Comparison of ENCODE assay signal across 17 cellular contexts in genomic region chr6:128803911-128804310, GRCh38.
DNase-seq lines count a peak whose midpoint lies in the region; TF ChIP-seq lines count a peak whose summit lies in the region.
"Had no signal": no experiment of that assay in that cellular context is flagged by ENCODE, and none has a peak within 500 bp of the region (broad histone marks: within the 10 kb centered on the region; RNA-seq: fewer than 3 reads in every experiment).

No MANE protein-coding gene starts in this region.

- H3K9me3 ChIP-seq in fibroblast of lung (ENCODE audit: control insufficient read depth, insufficient read depth, low read depth, low read length) (no peaks in the 10 kb centered on the region), sigmoid colon (no peaks in the 10 kb centered on the region)
- H3K9me3 ChIP-seq: ascending aorta, gastrocnemius medialis, prostate gland, upper lobe of left lung had no signal

- TF ChIP-seq CTCF in fibroblast of lung (conservative IDR thresholded peaks at IDR 0.05 in 1 of 2, IDR thresholded peaks at IDR 0.05 in 1 of 2; ENCODE audit: low read depth in 1 of 2, low read length in 2 of 2) (no peak), neural crest cell (conservative IDR thresholded peaks at IDR 0.05) (no peak), sigmoid colon (IDR thresholded peaks at IDR 0.05) (no peak)

- H2AFZ ChIP-seq in fibroblast of lung (ENCODE audit: low read length): no peak overlapping the region

- peaks cover 4% of the 10 kb centered on the region for H3K9me3 Mint-ChIP-seq in neural crest cell
- H3K9me3 Mint-ChIP-seq: activated CD8-positive, alpha-beta T cell treated with anti-CD3 and anti-CD28 coated beads for 36 hours had no signal

- no peaks in the 10 kb centered on the region for H3K79me2 ChIP-seq in fibroblast of lung (ENCODE audit: control insufficient read depth, insufficient read depth, low read length)

- no peak overlapping the region for H3K9ac ChIP-seq in fibroblast of lung (ENCODE audit: insufficient read depth, low read length)
- H3K9ac ChIP-seq: KMS-11 had no signal

- H3K27ac ChIP-seq in fibroblast of lung (ENCODE audit: insufficient read depth, low read length): no peak overlapping the region
- H3K27ac ChIP-seq in sigmoid colon: no peak overlapping the region
- H3K27ac ChIP-seq: ascending aorta, KMS-11, prostate gland, upper lobe of left lung had no signal

- no peaks in the 10 kb centered on the region for H3K27me3 Mint-ChIP-seq in neural crest cell (ENCODE audit: low read depth)

- peaks cover 2% of the 10 kb centered on the region for H3K36me3 Mint-ChIP-seq in neural crest cell (ENCODE audit: low read depth)
- H3K36me3 Mint-ChIP-seq: CD4-positive, alpha-beta memory T cell had no signal

- H3K4me1 Mint-ChIP-seq in neural crest cell: peaks cover 9% of the 10 kb centered on the region
- H3K4me1 Mint-ChIP-seq: CD4-positive, alpha-beta memory T cell had no signal

- no peak for TF ChIP-seq POLR2A in sigmoid colon (IDR thresholded peaks at IDR 0.05)

- no peak overlapping the region for H3K4me3 ChIP-seq in fibroblast of lung (replicated peaks in 1 of 4; ENCODE audit: control extremely low read depth in 1 of 4, insufficient read depth in 1 of 4, low read depth in 3 of 4, low read length in 4 of 4)
- H3K4me3 ChIP-seq in sigmoid colon: no peak overlapping the region
- H3K4me3 ChIP-seq: ascending aorta, gastrocnemius medialis, prostate gland, upper lobe of left lung had no signal

- H3K4me1 ChIP-seq in fibroblast of lung (ENCODE audit: control insufficient read depth, extremely low read depth, insufficient read depth, low read length) (no peaks in the 10 kb centered on the region), sigmoid colon (no peaks in the 10 kb centered on the region)
- H3K4me1 ChIP-seq: ascending aorta, prostate gland, upper lobe of left lung had no signal

- 70 to 77% methylated on average over 3 of the region's 3 CpGs for WGBS in sigmoid colon, 2 donors

- H3K27ac Mint-ChIP-seq in neural crest cell (ENCODE audit: unreplicated experiment): peak overlapping the region; percentile 60
- H3K27ac Mint-ChIP-seq: activated CD8-positive, alpha-beta T cell treated with anti-CD3 and anti-CD28 coated beads for 36 hours; CD4-positive, alpha-beta memory T cell had no signal

- H3K4me3 Mint-ChIP-seq in neural crest cell: no peak overlapping the region
- H3K4me3 Mint-ChIP-seq: activated CD8-positive, alpha-beta T cell treated with anti-CD3 and anti-CD28 coated beads for 36 hours; CD4-positive, alpha-beta memory T cell had no signal

- H3K4me2 ChIP-seq in fibroblast of lung (ENCODE audit: extremely low read depth, insufficient read depth, low read length): peak overlapping the region; percentile 44
- H3K4me2 ChIP-seq: KMS-11 had no signal

- H3K27me3 ChIP-seq in fibroblast of lung (ENCODE audit: control insufficient read depth, insufficient read depth, low read length): no peaks in the 10 kb centered on the region
- H3K27me3 ChIP-seq in sigmoid colon: no peaks in the 10 kb centered on the region
- H3K27me3 ChIP-seq: ascending aorta, gastrocnemius medialis, upper lobe of left lung had no signal

- no peaks in the 10 kb centered on the region for H3K36me3 ChIP-seq in fibroblast of lung (ENCODE audit: control insufficient read depth, insufficient read depth, low read length)
- no peaks in the 10 kb centered on the region for H3K36me3 ChIP-seq in sigmoid colon
- H3K36me3 ChIP-seq: ascending aorta, gastrocnemius medialis, prostate gland, upper lobe of left lung had no signal

- intact Hi-C loops in sigmoid colon (cut with DNase I): no loop called here

- peak; percentile 59 for DNase-seq in EH (ENCODE audit: low read depth)
- peak; percentile 20 for DNase-seq in NCI-H226
- peak; percentile 78 to 84 for DNase-seq in fibroblast of lung (ENCODE audit: low read depth in 2 of 2)
- no peak for DNase-seq in neural crest cell (ENCODE audit: low read depth, low spot score)
- DNase-seq in sigmoid colon: no peak
- no peak for DNase-seq in middle frontal gyrus (ENCODE audit: extremely low spot score, low spot score)
- no peak for DNase-seq in SK-N-DZ (ENCODE audit: low spot score)
- DNase-seq: activated CD8-positive, alpha-beta T cell treated with anti-CD3 and anti-CD28 coated beads for 36 hours; CD4-positive, alpha-beta memory T cell; gastrocnemius medialis; NCI-H2029; NCI-H774; stimulated activated CD4-positive, alpha-beta T cell treated with anti-CD3 and anti-CD28 coated beads, Interleukin-2, amount 100 ng/mL, for 24 hours; upper lobe of left lung had no signal

- H4K20me1 ChIP-seq in fibroblast of lung (ENCODE audit: control insufficient read depth, extremely low read depth, insufficient read depth, low read length): no peaks in the 10 kb centered on the region

- TF ChIP-seq EP300 in sigmoid colon (IDR thresholded peaks at IDR 0.05): no peak

Comparison
In these comparisons a context has a peak if more than half of its experiments do, and no peak if none do; other contexts are left out.
1. DNase-seq: peak in EH (single experiment), NCI-H226 (single experiment) and fibroblast of lung (2 of 2); none in neural crest cell (single experiment), sigmoid colon (single experiment), middle frontal gyrus (single experiment) and SK-N-DZ (single experiment).